ENCODE assay signal across 9 cellular contexts in genomic region chr17:7484964-7485377, GRCh38. TPM values are rescaled to one million over a fixed set of nuclear protein-coding genes. Genes with fewer than 3 reads are reported as not detected.
A peak's percentile ranks its signal among the peaks of the same experiment; 100 is the strongest.
DNase-seq lines count a peak whose midpoint lies in the region; ATAC-seq, FAIRE-seq and TF ChIP-seq lines count a peak whose summit lies in the region.
"Had no signal": no experiment of that assay in that cellular context is flagged by ENCODE, and none has a peak within 500 bp of the region (broad histone marks: within the 10 kb centered on the region; RNA-seq: fewer than 3 reads in every experiment).

No MANE protein-coding gene starts in this region.

- peak overlapping the region; percentile 85 for H3K4me3 ChIP-seq in CD8-positive, alpha-beta T cell (ENCODE audit: low read depth, low read length)

- no peaks in the 10 kb centered on the region for H3K27me3 ChIP-seq in CD8-positive, alpha-beta T cell (ENCODE audit: insufficient read depth, low read length)

- no peaks in the 10 kb centered on the region for H3K36me3 ChIP-seq in CD8-positive, alpha-beta T cell (ENCODE audit: insufficient read depth, low read length)
- peaks cover 34% of the 10 kb centered on the region for H3K36me3 ChIP-seq in KOPT-K1 (ENCODE audit: insufficient read depth, low read length)

- H3K27me3 Mint-ChIP-seq in CD8-positive, alpha-beta T cell (ENCODE audit: low read depth): no peaks in the 10 kb centered on the region
- H3K27me3 Mint-ChIP-seq in neural crest cell (ENCODE audit: low read depth): no peaks in the 10 kb centered on the region

- POLR2A ChIA-PET in CD8-positive, alpha-beta T cell (lab: Charles Lee): interaction anchor here (0.5 to 5.3 kb wide), 39 partner anchors 9 to 449 kb away, joined by 3 to 86 read pairs (median 4); partner anchors contain the start of genes CD68, CHRNB1, GABARAP and KCTD11

- peaks cover 78% of the 10 kb centered on the region for H3K4me1 Mint-ChIP-seq in CD8-positive, alpha-beta T cell (ENCODE audit: low read depth)
- H3K4me1 Mint-ChIP-seq in neural crest cell: peaks cover 73% of the 10 kb centered on the region

- intact Hi-C loops in CD8-positive, alpha-beta T cell (cut with DNase I, micrococcal nuclease): loop anchor here (1.0 to 5.0 kb wide), 18 partner anchors 30 to 473 kb away; partner anchors contain the start of genes SENP3 (in 2 of the 2), TMEM102 (in 2 of the 2), TMEM256 (in 2 of the 2) and CYB5D1 (in 1 of the 2)

- no peak for ATAC-seq in CD8-positive, alpha-beta T cell

- CTCF ChIA-PET in CD8-positive, alpha-beta T cell (lab: Charles Lee): interaction anchor here (0.5 to 4.1 kb wide), 18 partner anchors 10 to 516 kb away, joined by 3 to 27 read pairs (median 5); partner anchors contain the start of genes TMEM102, TMEM95 and TP53

- no peaks in the 10 kb centered on the region for H3K9me3 ChIP-seq in CD8-positive, alpha-beta T cell (ENCODE audit: low read length)
- no peaks in the 10 kb centered on the region for H3K9me3 ChIP-seq in KOPT-K1 (ENCODE audit: insufficient read depth, low read length, poor library complexity, severe bottlenecking)

- TF ChIP-seq CTCF in CD8-positive, alpha-beta T cell (IDR thresholded peaks at IDR 0.05): no peak
- TF ChIP-seq CTCF in neural crest cell (conservative IDR thresholded peaks at IDR 0.05): no peak

- H3K4me1 ChIP-seq in CD8-positive, alpha-beta T cell (ENCODE audit: insufficient read depth, low read length): peaks cover 61% of the 10 kb centered on the region

- no peak for FAIRE-seq in HTR-8/SVneo (lab: Jason Lieb, UNC)

- no peaks in the 10 kb centered on the region for H3K9me3 Mint-ChIP-seq in CD8-positive, alpha-beta T cell
- no peaks in the 10 kb centered on the region for H3K9me3 Mint-ChIP-seq in neural crest cell

- peak overlapping the region; percentile 99 for H3K27ac ChIP-seq in CD8-positive, alpha-beta T cell (ENCODE audit: low read depth, low read length)
- H3K27ac ChIP-seq in KOPT-K1 (ENCODE audit: low read depth, low read length, poor library complexity, severe bottlenecking) (peak overlapping the region; percentile 99), cingulate gyrus (ENCODE audit: low read depth, low read length) (peak overlapping the region; percentile 100)

- DNase-seq in CD8-positive, alpha-beta T cell: no peak
- DNase-seq in neural crest cell (ENCODE audit: low read depth, low spot score): no peak
- DNase-seq in stimulated activated naive CD4-positive, alpha-beta T cell treated with Interleukin-2 at 50 U/mL for 16 hours (lab: John Stamatoyannopoulos, UW): no peak
- no peak for DNase-seq in SKM-1 (lab: John Stamatoyannopoulos, UW; ENCODE audit: unreplicated experiment)
- no peak for DNase-seq in putamen (ENCODE audit: low spot score)
- no peak for DNase-seq in HTR-8/SVneo (ENCODE audit: insufficient read length, low spot score)

- H3K27ac Mint-ChIP-seq in CD8-positive, alpha-beta T cell: peak overlapping the region; percentile 100
- peak overlapping the region; percentile 100 for H3K27ac Mint-ChIP-seq in neural crest cell (ENCODE audit: unreplicated experiment)

- H3K4me3 Mint-ChIP-seq in CD8-positive, alpha-beta T cell: peak overlapping the region; percentile 100
- H3K4me3 Mint-ChIP-seq in neural crest cell: peak overlapping the region; percentile 99

- H3K36me3 Mint-ChIP-seq in CD8-positive, alpha-beta T cell: peaks cover 35% of the 10 kb centered on the region
- peaks cover 3% of the 10 kb centered on the region for H3K36me3 Mint-ChIP-seq in neural crest cell (ENCODE audit: low read depth)

RNA-seq across cellular contexts. Expression of gene POLR2A, which starts 0.8 kb away (rescaled TPM):
- 100 to 1,000 TPM; 508 to 546 TPM for total RNA-seq in CD8-positive, alpha-beta T cell
- 181 and 183 TPM in 2 replicates for total RNA-seq in neural crest cell

RNA-seq across cellular contexts. Expression of gene SLC35G6, which starts 3.7 kb away (rescaled TPM):
- total RNA-seq in CD8-positive, alpha-beta T cell: not detected
- total RNA-seq in neural crest cell: not detected in 2 replicates
- total RNA-seq: LHCN-M2 had no signal

RNA-seq across cellular contexts. Expression of gene ZBTB4, which starts 5.5 kb away (rescaled TPM):
- 10 to 100 TPM; 61.6 to 62.7 TPM for total RNA-seq in CD8-positive, alpha-beta T cell
- 13.6 and 14.3 TPM in 2 replicates for total RNA-seq in neural crest cell

RNA-seq across cellular contexts. Expression of gene CHRNB1, which starts 40.1 kb away (rescaled TPM):
- 1 to 10 TPM; 3.0 to 4.5 TPM for total RNA-seq in CD8-positive, alpha-beta T cell
- 9.7 and 9.9 TPM in 2 replicates for total RNA-seq in neural crest cell

RNA-seq across cellular contexts. Expression of gene FGF11, which starts 45.7 kb away (rescaled TPM):
- total RNA-seq in CD8-positive, alpha-beta T cell: 1 to 10 TPM; 1.7 TPM
- total RNA-seq in neural crest cell: 6.0 and 6.5 TPM in 2 replicates
